In the genomic region with DNA sequence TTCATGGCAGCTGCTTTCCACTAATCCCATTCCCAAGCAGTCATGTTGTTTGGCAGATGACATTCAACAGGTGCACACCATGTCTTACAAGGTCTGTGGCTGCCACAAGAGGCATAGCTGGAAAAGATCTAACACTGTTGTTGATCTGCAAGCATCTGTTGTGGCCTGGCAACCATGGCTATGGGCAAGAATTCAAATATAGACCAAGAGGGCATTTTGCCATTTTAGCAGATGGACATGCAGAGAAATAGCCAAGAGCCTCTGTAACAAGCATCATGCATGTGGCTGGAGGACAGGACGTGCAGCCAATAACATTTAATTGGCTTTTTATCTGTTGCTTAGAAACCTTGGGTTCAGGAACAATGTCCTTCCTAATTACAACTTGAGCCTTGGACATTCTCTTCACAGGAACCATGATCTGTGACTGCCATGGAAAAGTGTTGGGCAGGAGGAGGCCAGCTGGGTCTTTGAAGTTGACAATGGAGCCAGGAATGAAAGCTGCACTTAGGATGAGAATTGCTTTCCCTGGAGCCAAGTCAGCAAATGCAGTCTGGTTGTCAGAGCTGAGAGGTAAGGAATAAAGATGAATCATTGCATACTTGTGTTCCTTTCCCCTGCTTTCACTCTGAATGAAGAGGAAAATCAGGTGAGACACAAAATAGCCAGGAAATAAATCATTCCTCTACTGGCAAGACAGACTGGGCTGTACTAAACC, we compare ENCODE assay signal across 20 cellular contexts.
DNase-seq lines count a peak whose midpoint lies in the region; ATAC-seq and TF ChIP-seq lines count a peak whose summit lies in the region.
"Had no signal": no experiment of that assay in that cellular context is flagged by ENCODE, and none has a peak within 500 bp of the region (broad histone marks: within the 10 kb centered on the region; RNA-seq: fewer than 3 reads in every experiment).

No MANE protein-coding gene starts in this region.

- DNase-seq in G401 (ENCODE audit: low spot score) (peak; percentile 93), NCI-H146 (lab: John Stamatoyannopoulos, UW) (peak; percentile 70), cerebellum (ENCODE audit: low spot score) (peak; percentile 38), GDM1 (lab: John Stamatoyannopoulos, UW) (no peak), MM.1S (no peak)
- DNase-seq: activated CD4-positive, alpha-beta T cell treated with anti-CD3 and anti-CD28 coated beads, Interleukin-2, amount 50 U/mL, for 1 hour; activated effector memory CD4-positive, alpha-beta T cell treated with anti-CD3 and anti-CD28 coated beads, Interleukin-2, amount 50 U/mL, for 16 hours; CD8-positive, alpha-beta T cell; kidney glomerular epithelial cell; NCI-H2081 treated with DMSO at 0.1 percent for 48 hours; NCI-H510A treated with DMSO at 0.1 percent for 48 hours; SHP77 treated with DMSO at 0.1 percent for 48 hours; spleen; stimulated activated CD4-positive, alpha-beta T cell treated with anti-CD3 and anti-CD28 coated beads, Interleukin-4, amount 100 ng/mL, for 24 hours had no signal

- TF ChIP-seq EP300 in neural cell (conservative IDR thresholded peaks at IDR 0.05; ENCODE audit: poor library complexity, severe bottlenecking), result peak; percentile 18

- H4K20me1 ChIP-seq in neural cell (ENCODE audit: insufficient read depth) (no peaks in the 10 kb centered on the region), MM.1S (ENCODE audit: insufficient read depth, low read length) (no peaks in the 10 kb centered on the region)

- no peak overlapping the region for H3K27ac ChIP-seq in neural cell (ENCODE audit: low read length)
- H3K27ac ChIP-seq in MM.1S (ENCODE audit: low read length), result no peak overlapping the region
- H3K27ac ChIP-seq: spleen, tibial nerve had no signal

- in situ Hi-C loops in G401 (cut with HindIII; ENCODE audit: low sequenced_read_pairs), result no loop called here

- no peak overlapping the region for H2AFZ ChIP-seq in neural cell (ENCODE audit: low read depth, low read length)
- H2AFZ ChIP-seq in MM.1S (ENCODE audit: low read length), result no peak overlapping the region

- H3K79me2 ChIP-seq in neural cell (replicated peaks; ENCODE audit: insufficient read depth, low read length), result no peaks in the 10 kb centered on the region
- H3K79me2 ChIP-seq in MM.1S (ENCODE audit: low read length), result no peaks in the 10 kb centered on the region

- H3K36me3 ChIP-seq in neural cell (ENCODE audit: insufficient read depth, low read length), result no peaks in the 10 kb centered on the region
- H3K36me3 ChIP-seq in MM.1S (replicated peaks; ENCODE audit: insufficient read depth, low read length), result no peaks in the 10 kb centered on the region
- H3K36me3 ChIP-seq: spleen, tibial nerve had no signal

- TF ChIP-seq RAD21 in neural cell (conservative IDR thresholded peaks at IDR 0.05), result no peak

- no peaks in the 10 kb centered on the region for H3K4me1 ChIP-seq in MM.1S (ENCODE audit: low read length)
- H3K4me1 ChIP-seq: spleen, tibial nerve had no signal

- H3K9ac ChIP-seq in neural cell (ENCODE audit: low read length), result no peak overlapping the region
- no peak overlapping the region for H3K9ac ChIP-seq in MM.1S (ENCODE audit: low read length)

- H3K9me3 ChIP-seq in neural cell (ENCODE audit: low read length) (no peaks in the 10 kb centered on the region), MM.1S (replicated peaks; ENCODE audit: insufficient read depth, low read length) (no peaks in the 10 kb centered on the region)

- H3K4me3 ChIP-seq in neural cell (ENCODE audit: low read length), result no peak overlapping the region
- H3K4me3 ChIP-seq in MM.1S (ENCODE audit: low read length), result no peak overlapping the region
- H3K4me3 ChIP-seq: dorsolateral prefrontal cortex, spleen, tibial nerve had no signal

- H3K4me2 ChIP-seq in neural cell (ENCODE audit: low read length) (no peak overlapping the region), MM.1S (ENCODE audit: low read depth, low read length) (no peak overlapping the region)

- H3K27me3 ChIP-seq in neural cell (ENCODE audit: insufficient read depth, low read depth, low read length) (no peaks in the 10 kb centered on the region), MM.1S (replicated peaks; ENCODE audit: insufficient read depth, low read length) (no peaks in the 10 kb centered on the region)
- H3K27me3 ChIP-seq: dorsolateral prefrontal cortex, spleen, tibial nerve had no signal

- H3K9me2 ChIP-seq in neural cell (ENCODE audit: insufficient read depth, low read length), result no peaks in the 10 kb centered on the region
- no peaks in the 10 kb centered on the region for H3K9me2 ChIP-seq in MM.1S (replicated peaks; ENCODE audit: insufficient read depth, low read length)

- no peak for ATAC-seq in HG03108 (IDR thresholded peaks at IDR 0.05; ENCODE audit: unreplicated experiment)
- ATAC-seq: CD8-positive, alpha-beta T cell; esophagus mucosa; natural killer cell treated with Interleukin-12 subunit alpha and Interleukin-12 subunit beta and Interleukin-15 and Interleukin-18, amount 100 ng/mL, for 72 hours had no signal

- no peak for TF ChIP-seq CTCF in neural cell (IDR thresholded peaks at IDR 0.05; ENCODE audit: poor library complexity, severe bottlenecking)
- no peak for TF ChIP-seq CTCF in MM.1S (IDR thresholded peaks at IDR 0.05; ENCODE audit: low read length)

- H3F3A ChIP-seq in neural cell (ENCODE audit: insufficient read depth, low read length, poor library complexity, severe bottlenecking) (no peaks in the 10 kb centered on the region), MM.1S (ENCODE audit: insufficient read depth, low read length) (no peaks in the 10 kb centered on the region)

TF ChIP-seq in neural cell, 6 proteins besides CTCF, POLR2A, EP300 and RAD21:
- TF ChIP-seq TAF1 (IDR thresholded peaks at IDR 0.05; ENCODE audit: low read depth) (no peak), MXI1 (conservative IDR thresholded peaks at IDR 0.05; ENCODE audit: poor library complexity, severe bottlenecking) (no peak), POLR2AphosphoS5 (IDR thresholded peaks at IDR 0.05) (no peak), EZH2 (IDR thresholded peaks at IDR 0.05; ENCODE audit: borderline replicate concordance, insufficient read depth, low read length, poor library complexity, severe bottlenecking) (no peak), SMC3 (conservative IDR thresholded peaks at IDR 0.05; ENCODE audit: poor library complexity) (no peak)
- TF ChIP-seq, protein P1, sequence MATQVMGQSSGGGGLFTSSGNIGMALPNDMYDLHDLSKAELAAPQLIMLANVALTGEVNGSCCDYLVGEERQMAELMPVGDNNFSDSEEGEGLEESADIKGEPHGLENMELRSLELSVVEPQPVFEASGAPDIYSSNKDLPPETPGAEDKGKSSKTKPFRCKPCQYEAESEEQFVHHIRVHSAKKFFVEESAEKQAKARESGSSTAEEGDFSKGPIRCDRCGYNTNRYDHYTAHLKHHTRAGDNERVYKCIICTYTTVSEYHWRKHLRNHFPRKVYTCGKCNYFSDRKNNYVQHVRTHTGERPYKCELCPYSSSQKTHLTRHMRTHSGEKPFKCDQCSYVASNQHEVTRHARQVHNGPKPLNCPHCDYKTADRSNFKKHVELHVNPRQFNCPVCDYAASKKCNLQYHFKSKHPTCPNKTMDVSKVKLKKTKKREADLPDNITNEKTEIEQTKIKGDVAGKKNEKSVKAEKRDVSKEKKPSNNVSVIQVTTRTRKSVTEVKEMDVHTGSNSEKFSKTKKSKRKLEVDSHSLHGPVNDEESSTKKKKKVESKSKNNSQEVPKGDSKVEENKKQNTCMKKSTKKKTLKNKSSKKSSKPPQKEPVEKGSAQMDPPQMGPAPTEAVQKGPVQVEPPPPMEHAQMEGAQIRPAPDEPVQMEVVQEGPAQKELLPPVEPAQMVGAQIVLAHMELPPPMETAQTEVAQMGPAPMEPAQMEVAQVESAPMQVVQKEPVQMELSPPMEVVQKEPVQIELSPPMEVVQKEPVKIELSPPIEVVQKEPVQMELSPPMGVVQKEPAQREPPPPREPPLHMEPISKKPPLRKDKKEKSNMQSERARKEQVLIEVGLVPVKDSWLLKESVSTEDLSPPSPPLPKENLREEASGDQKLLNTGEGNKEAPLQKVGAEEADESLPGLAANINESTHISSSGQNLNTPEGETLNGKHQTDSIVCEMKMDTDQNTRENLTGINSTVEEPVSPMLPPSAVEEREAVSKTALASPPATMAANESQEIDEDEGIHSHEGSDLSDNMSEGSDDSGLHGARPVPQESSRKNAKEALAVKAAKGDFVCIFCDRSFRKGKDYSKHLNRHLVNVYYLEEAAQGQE (IDR thresholded peaks at IDR 0.05; ENCODE audit: borderline replicate concordance), result peak; percentile 95

Comparison
In these comparisons a context has a peak if more than half of its experiments do, and no peak if none do; other contexts are left out.
1. DNase-seq: peak in G401 (single experiment), NCI-H146 (single experiment) and cerebellum (single experiment); none in GDM1 (single experiment) and MM.1S (single experiment).